In genomic region chr5:60972225-60972624, GRCh38 we compare ENCODE assay signal across 10 cellular contexts.
A peak's percentile ranks its signal among the peaks of the same experiment; 100 is the strongest.
DNase-seq lines count a peak whose midpoint lies in the region; ATAC-seq lines count a peak whose summit lies in the region.
"Had no signal": no experiment of that assay in that cellular context is flagged by ENCODE, and none has a peak within 500 bp of the region (broad histone marks: within the 10 kb centered on the region; RNA-seq: fewer than 3 reads in every experiment).

No MANE protein-coding gene starts in this region.

- H3K4me1 Mint-ChIP-seq in activated T-cell treated with anti-CD3 and anti-CD28 coated beads, Interleukin-2, amount 50 U/mL, for 24 hours (ENCODE audit: low read depth) = peaks cover 39% of the 10 kb centered on the region
- H3K4me1 Mint-ChIP-seq in stimulated activated effector memory CD8-positive, alpha-beta T cell treated with anti-CD3 and anti-CD28 coated beads, Interleukin-12 subunit alpha, Interleukin-12 subunit beta, amount 100 ng/mL, for 72 hours = peaks cover 17% of the 10 kb centered on the region

- H3K9me3 Mint-ChIP-seq in activated T-cell treated with anti-CD3 and anti-CD28 coated beads, Interleukin-2, amount 50 U/mL, for 24 hours = peaks cover 18% of the 10 kb centered on the region
- peaks cover 23% of the 10 kb centered on the region for H3K9me3 Mint-ChIP-seq in stimulated activated effector memory CD8-positive, alpha-beta T cell treated with anti-CD3 and anti-CD28 coated beads, Interleukin-12 subunit alpha, Interleukin-12 subunit beta, amount 100 ng/mL, for 72 hours

- no peak overlapping the region for H3K4me3 Mint-ChIP-seq in activated T-cell treated with anti-CD3 and anti-CD28 coated beads, Interleukin-2, amount 50 U/mL, for 24 hours
- no peak overlapping the region for H3K4me3 Mint-ChIP-seq in stimulated activated effector memory CD8-positive, alpha-beta T cell treated with anti-CD3 and anti-CD28 coated beads, Interleukin-12 subunit alpha, Interleukin-12 subunit beta, amount 100 ng/mL, for 72 hours

- no peaks in the 10 kb centered on the region for H3K27me3 Mint-ChIP-seq in activated T-cell treated with anti-CD3 and anti-CD28 coated beads, Interleukin-2, amount 50 U/mL, for 24 hours

- peaks cover 63% of the 10 kb centered on the region for H3K36me3 Mint-ChIP-seq in activated T-cell treated with anti-CD3 and anti-CD28 coated beads, Interleukin-2, amount 50 U/mL, for 24 hours (ENCODE audit: low read depth)
- H3K36me3 Mint-ChIP-seq in stimulated activated effector memory CD8-positive, alpha-beta T cell treated with anti-CD3 and anti-CD28 coated beads, Interleukin-12 subunit alpha, Interleukin-12 subunit beta, amount 100 ng/mL, for 72 hours = no peaks in the 10 kb centered on the region

- peak; percentile 56 for DNase-seq in activated T-cell treated with anti-CD3 and anti-CD28 coated beads for 24 hours (ENCODE audit: low read depth)
- DNase-seq in activated T-cell treated with anti-CD3 and anti-CD28 coated beads for 4 hours = no peak
- peak; percentile 47 for DNase-seq in activated T-cell treated with anti-CD3 and anti-CD28 coated beads, Interleukin-2, amount 50 U/mL, for 24 hours
- peak; percentile 11 to 21 for DNase-seq in stimulated activated CD4-positive, alpha-beta T cell treated with anti-CD3 and anti-CD28 coated beads, Interleukin-12 subunit alpha, Interleukin-12 subunit beta, amount 100 ng/mL, for 24 hours (ENCODE audit: low read depth in 2 of 2)
- DNase-seq in stimulated activated effector memory CD8-positive, alpha-beta T cell treated with anti-CD3 and anti-CD28 coated beads, Interleukin-12 subunit alpha, Interleukin-12 subunit beta, amount 100 ng/mL, for 72 hours (ENCODE audit: low spot score in 2 of 2) = no peak
- no peak for DNase-seq in HPDE6-E6E7 (ENCODE audit: extremely low spot score)
- DNase-seq: cerebellar nuclear complex; NK-92 treated with Interleukin-12 subunit alpha and Interleukin-12 subunit beta, amount 100 ng/mL, for 24 hours had no signal

- peak overlapping the region; percentile 74 for H3K27ac Mint-ChIP-seq in activated T-cell treated with anti-CD3 and anti-CD28 coated beads, Interleukin-2, amount 50 U/mL, for 24 hours
- no peak overlapping the region for H3K27ac Mint-ChIP-seq in stimulated activated effector memory CD8-positive, alpha-beta T cell treated with anti-CD3 and anti-CD28 coated beads, Interleukin-12 subunit alpha, Interleukin-12 subunit beta, amount 100 ng/mL, for 72 hours

- peak; percentile 100 for ATAC-seq in stimulated activated effector memory CD8-positive, alpha-beta T cell treated with anti-CD3 and anti-CD28 coated beads, Interleukin-12 subunit alpha, Interleukin-12 subunit beta, amount 100 ng/mL, for 72 hours
- ATAC-seq in GM19455 (IDR thresholded peaks at IDR 0.05; ENCODE audit: unreplicated experiment) = no peak
- ATAC-seq in GM18909 (IDR thresholded peaks at IDR 0.05; ENCODE audit: poor library complexity, unreplicated experiment) = no peak

Comparison
In these comparisons a context has a peak if more than half of its experiments do, and no peak if none do; other contexts are left out.
1. DNase-seq: peak in activated T-cell treated with anti-CD3 and anti-CD28 coated beads for 24 hours (single experiment), activated T-cell treated with anti-CD3 and anti-CD28 coated beads, Interleukin-2, amount 50 U/mL, for 24 hours (single experiment) and stimulated activated CD4-positive, alpha-beta T cell treated with anti-CD3 and anti-CD28 coated beads, Interleukin-12 subunit alpha, Interleukin-12 subunit beta, amount 100 ng/mL, for 24 hours (2 of 2); none in activated T-cell treated with anti-CD3 and anti-CD28 coated beads for 4 hours (single experiment), stimulated activated effector memory CD8-positive, alpha-beta T cell treated with anti-CD3 and anti-CD28 coated beads, Interleukin-12 subunit alpha, Interleukin-12 subunit beta, amount 100 ng/mL, for 72 hours (0 of 2) and HPDE6-E6E7 (single experiment).